28 cellular contexts compared by ENCODE assay signal in the genomic region with DNA sequence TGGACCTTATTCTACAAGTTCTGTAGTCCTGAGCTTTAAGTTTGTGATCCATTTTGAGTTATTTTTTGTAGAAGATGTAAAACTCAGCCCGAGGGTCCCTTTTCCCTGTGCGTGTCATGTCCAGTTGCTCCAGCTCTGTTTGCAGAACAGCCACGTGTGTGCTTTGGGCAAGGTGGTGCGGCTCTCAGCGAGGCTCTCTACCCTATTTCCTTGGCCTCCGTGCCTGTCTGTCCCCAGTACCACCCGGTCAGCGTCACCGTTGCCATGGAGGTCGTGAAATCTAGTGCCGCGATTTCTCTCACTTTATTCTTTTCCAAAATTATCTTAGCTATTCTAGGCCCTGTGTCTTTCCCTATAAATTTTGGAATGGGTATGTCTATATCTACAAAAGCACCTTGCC.
"Had no signal": no experiment of that assay in that cellular context is flagged by ENCODE, and none has a peak within 500 bp of the region (broad histone marks: within the 10 kb centered on the region; RNA-seq: fewer than 3 reads in every experiment).

No MANE protein-coding gene starts in this region.

- H3K36me3 Mint-ChIP-seq: activated naive CD4-positive, alpha-beta T cell treated with anti-CD3 and anti-CD28 coated beads, Interleukin-2, amount 50 U/mL, for 72 hours; activated naive CD8-positive, alpha-beta T cell treated with anti-CD3 and anti-CD28 coated beads, Interleukin-2, amount 10 ng/mL, durations not matched to agents 7 days and 5 days had no signal

- H3K9me3 Mint-ChIP-seq: activated B cell treated with CpG ODN at 0.5 μM for 24 hours; activated naive CD4-positive, alpha-beta T cell treated with anti-CD3 and anti-CD28 coated beads for 36 hours; activated T-cell treated with anti-CD3 and anti-CD28 coated beads, Interleukin-2, amount 50 U/mL, for 4 hours had no signal

- ATAC-seq: activated CD4-positive, CD25-positive, alpha-beta regulatory T cell treated with anti-CD3 and anti-CD28 coated beads, Interleukin-2, amount 50 U/mL, for 24 hours; activated CD8-positive, alpha-beta T cell treated with anti-CD3 and anti-CD28 coated beads for 36 hours; activated naive CD4-positive, alpha-beta T cell treated with anti-CD3 and anti-CD28 coated beads, Interleukin-2, amount 50 U/mL, for 72 hours; activated T-cell treated with anti-CD3 and anti-CD28 coated beads, Interleukin-2, amount 50 U/mL, for 4 hours; activated T-helper 17 cell treated with anti-CD3 and anti-CD28 coated beads, Interleukin-2, amount 50 U/mL, for 72 hours; esophagus mucosa; heart left ventricle; T-helper 17 cell had no signal

- H3K4me3 Mint-ChIP-seq: activated B cell treated with CpG ODN at 0.5 μM for 24 hours; activated CD8-positive, alpha-beta T cell treated with anti-CD3 and anti-CD28 coated beads for 36 hours; activated naive CD4-positive, alpha-beta T cell treated with anti-CD3 and anti-CD28 coated beads for 36 hours; activated naive CD8-positive, alpha-beta T cell treated with anti-CD3 and anti-CD28 coated beads, Interleukin-2, amount 10 ng/mL, durations not matched to agents 7 days and 5 days; activated T-cell treated with anti-CD3 and anti-CD28 coated beads, Interleukin-2, amount 50 U/mL, for 4 hours; activated T-helper 17 cell treated with anti-CD3 and anti-CD28 coated beads, Interleukin-2, amount 50 U/mL, for 72 hours; brain; dendritic cell treated with granulocyte-macrophage colony-stimulating factor and Interleukin-4, amounts not matched to agents 40 ng/mL and 50 ng/mL, for 4 days; endodermal cell; T-helper 17 cell; T-helper 2 cell treated with Interferon-gamma antibody and Interleukin-4, amounts not matched to agents 5 μg/mL and 100 μg/mL, for 36 hours had no signal

- H3K27ac Mint-ChIP-seq: activated B cell treated with CpG ODN at 0.5 μM for 24 hours; activated CD8-positive, alpha-beta T cell treated with anti-CD3 and anti-CD28 coated beads for 36 hours; activated naive CD4-positive, alpha-beta T cell treated with anti-CD3 and anti-CD28 coated beads for 36 hours; activated naive CD8-positive, alpha-beta T cell treated with anti-CD3 and anti-CD28 coated beads, Interleukin-2, amount 10 ng/mL, durations not matched to agents 7 days and 5 days; activated T-helper 17 cell treated with anti-CD3 and anti-CD28 coated beads, Interleukin-2, amount 50 U/mL, for 72 hours; brain; dendritic cell treated with granulocyte-macrophage colony-stimulating factor and Interleukin-4, amounts not matched to agents 40 ng/mL and 50 ng/mL, for 4 days; endodermal cell; T-helper 17 cell; T-helper 2 cell treated with Interferon-gamma antibody and Interleukin-4, amounts not matched to agents 5 μg/mL and 100 μg/mL, for 36 hours had no signal

- H3K4me1 Mint-ChIP-seq: activated B cell treated with CpG ODN at 0.5 μM for 24 hours; activated naive CD8-positive, alpha-beta T cell treated with anti-CD3 and anti-CD28 coated beads, Interleukin-2, amount 10 ng/mL, durations not matched to agents 7 days and 5 days; endodermal cell had no signal

- DNase-seq: activated B cell treated with CpG ODN at 0.5 μM for 24 hours; activated CD4-positive, alpha-beta T cell treated with anti-CD3 and anti-CD28 coated beads for 48 hours; activated CD4-positive, alpha-beta T cell treated with anti-CD3 and anti-CD28 coated beads, Interleukin-2, amount 50 U/mL, for 1 hour; activated CD4-positive, alpha-beta T cell treated with anti-CD3 and anti-CD28 coated beads, Interleukin-2, amount 50 U/mL, for 48 hours; activated CD8-positive, alpha-beta memory T cell treated with anti-CD3 and anti-CD28 coated beads for 24 hours; activated CD8-positive, alpha-beta T cell treated with anti-CD3 and anti-CD28 coated beads for 36 hours; activated effector memory CD4-positive, alpha-beta T cell treated with Interleukin-2 at 50 U/mL for 16 hours; activated gamma-delta T cell treated with Interleukin-2 at 50 U/mL for 16 hours; activated naive CD4-positive, alpha-beta T cell treated with anti-CD3 and anti-CD28 coated beads for 36 hours; activated naive CD8-positive, alpha-beta T cell treated with anti-CD3 and anti-CD28 coated beads, Interleukin-2, amount 10 ng/mL, durations not matched to agents 7 days and 5 days; activated T-cell treated with anti-CD3 and anti-CD28 coated beads, Interleukin-2, amount 50 U/mL, for 4 hours; central memory CD4-positive, alpha-beta T cell; cerebellar nuclear complex; effector memory CD4-positive, alpha-beta T cell; endodermal cell; foreskin fibroblast; T-helper 1 cell; T-helper 17 cell; T1000; WERI-Rb-1 had no signal

- H3K27me3 Mint-ChIP-seq: activated B cell treated with CpG ODN at 0.5 μM for 24 hours; activated CD8-positive, alpha-beta T cell treated with anti-CD3 and anti-CD28 coated beads for 36 hours; activated T-helper 17 cell treated with anti-CD3 and anti-CD28 coated beads, Interleukin-2, amount 50 U/mL, for 72 hours; T-helper 17 cell had no signal
